ENCODE assay signal across 16 cellular contexts in the genomic region with DNA sequence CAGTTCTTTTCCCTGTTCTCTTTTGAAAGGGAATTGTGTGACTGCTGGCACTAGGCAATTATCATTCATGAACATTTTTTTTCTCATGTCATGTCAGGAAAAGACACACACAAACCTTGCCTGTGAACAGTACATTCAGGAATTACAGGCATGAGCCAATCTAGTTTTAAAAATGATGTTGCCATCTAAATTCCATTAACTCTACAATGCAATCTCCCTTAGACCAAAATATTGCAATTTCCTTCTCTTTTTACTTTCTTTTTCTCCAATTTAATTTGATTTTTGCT.
DNase-seq lines count a peak whose midpoint lies in the region; TF ChIP-seq lines count a peak whose summit lies in the region.
"Had no signal": no experiment of that assay in that cellular context is flagged by ENCODE, and none has a peak within 500 bp of the region (broad histone marks: within the 10 kb centered on the region; RNA-seq: fewer than 3 reads in every experiment).

No MANE protein-coding gene starts in this region.

- no peak overlapping the region for H3K9ac ChIP-seq in adipocyte (ENCODE audit: low read length)
- H3K9ac ChIP-seq: BLaER1 had no signal

- no peak overlapping the region for H3K4me3 Mint-ChIP-seq in osteocyte (ENCODE audit: unreplicated experiment)
- H3K4me3 Mint-ChIP-seq: CD14-positive monocyte; CD4-positive, alpha-beta memory T cell; H9 had no signal

- TF ChIP-seq POLR2A in stomach (IDR thresholded peaks at IDR 0.05) = no peak

- DNase-seq in GM03348 (ENCODE audit: low spot score) = peak; percentile 23
- peak; percentile 45 for DNase-seq in adipocyte (ENCODE audit: low read depth)
- peak; percentile 43 for DNase-seq in fibroblast of peridontal ligament (ENCODE audit: extremely low read depth)
- DNase-seq in osteocyte (ENCODE audit: extremely low spot score, unreplicated experiment) = no peak
- DNase-seq in T1000 (lab: John Stamatoyannopoulos, UW) = no peak
- DNase-seq in caudate nucleus (lab: John Stamatoyannopoulos, UW) = no peak
- no peak for DNase-seq in stomach
- DNase-seq: ACHN; CD4-positive, alpha-beta memory T cell; DMS153; DMS79; GF-D8; H9 had no signal

- H3K27ac ChIP-seq in caudate nucleus (ENCODE audit: low read depth, low read length) = no peak overlapping the region
- H3K27ac ChIP-seq in stomach = no peak overlapping the region
- H3K27ac ChIP-seq: BLaER1 had no signal

- no peaks in the 10 kb centered on the region for H3K36me3 Mint-ChIP-seq in osteocyte (ENCODE audit: unreplicated experiment)
- H3K36me3 Mint-ChIP-seq: CD14-positive monocyte; CD4-positive, alpha-beta memory T cell had no signal

- TF ChIP-seq CTCF in osteocyte (IDR thresholded peaks at IDR 0.05) (no peak), stomach (IDR thresholded peaks at IDR 0.05) (no peak)

- no peaks in the 10 kb centered on the region for H3K36me3 ChIP-seq in adipocyte (ENCODE audit: control insufficient read depth, insufficient read depth, low read length, severe bottlenecking)
- no peaks in the 10 kb centered on the region for H3K36me3 ChIP-seq in stomach
- H3K36me3 ChIP-seq: BLaER1 had no signal

- H3K4me3 ChIP-seq in adipocyte (ENCODE audit: low read length) = no peak overlapping the region
- no peak overlapping the region for H3K4me3 ChIP-seq in stomach
- H3K4me3 ChIP-seq: BLaER1, GM12878 had no signal

- peaks cover 2% of the 10 kb centered on the region for H3K27me3 Mint-ChIP-seq in osteocyte (ENCODE audit: unreplicated experiment)

- TF ChIP-seq EP300 in stomach (IDR thresholded peaks at IDR 0.05) = no peak

- peaks cover 16% of the 10 kb centered on the region for H3K4me1 Mint-ChIP-seq in osteocyte (ENCODE audit: unreplicated experiment)
- H3K4me1 Mint-ChIP-seq: H9 had no signal

- intact Hi-C loops in stomach (cut with DNase I; ENCODE audit: low total_unique reads) = no loop called here

- H3K9me3 Mint-ChIP-seq in osteocyte (ENCODE audit: unreplicated experiment) = no peaks in the 10 kb centered on the region
- H3K9me3 Mint-ChIP-seq: H9 had no signal

- H3K27me3 ChIP-seq in adipocyte (replicated peaks; ENCODE audit: control insufficient read depth, insufficient read depth, low read length) = peaks cover 4% of the 10 kb centered on the region
- H3K27me3 ChIP-seq in stomach = peaks cover 0 to 6% (median 0%) of the 10 kb centered on the region in 3 donors
- H3K27me3 ChIP-seq: BLaER1 had no signal

- no peak overlapping the region for H3K27ac Mint-ChIP-seq in osteocyte (ENCODE audit: unreplicated experiment)
- H3K27ac Mint-ChIP-seq: CD4-positive, alpha-beta memory T cell; H9 had no signal

- no peaks in the 10 kb centered on the region for H3K9me3 ChIP-seq in adipocyte (ENCODE audit: control insufficient read depth, low read length)
- no peaks in the 10 kb centered on the region for H3K9me3 ChIP-seq in stomach
- H3K9me3 ChIP-seq: BLaER1 had no signal

- H3K4me1 ChIP-seq in adipocyte (ENCODE audit: control insufficient read depth, insufficient read depth, low read length) (peaks cover 6% of the 10 kb centered on the region), stomach (peaks cover 0 to 7% (median 2%) of the 10 kb centered on the region in 4 donors)
- H3K4me1 ChIP-seq: BLaER1 had no signal

Comparison
In these comparisons a context has a peak if more than half of its experiments do, and no peak if none do; other contexts are left out.
1. DNase-seq: peak in GM03348 (single experiment), adipocyte (single experiment) and fibroblast of peridontal ligament (single experiment); none in osteocyte (single experiment), T1000 (single experiment), caudate nucleus (0 of 61) and stomach (single experiment).